In genomic region chr16:28192811-28193529, GRCh38 we compare ENCODE assay signal across 8 cellular contexts. TPM values are rescaled to one million over a fixed set of nuclear protein-coding genes. Genes with fewer than 3 reads are reported as not detected.
DNase-seq lines count a peak whose midpoint lies in the region; ATAC-seq and TF ChIP-seq lines count a peak whose summit lies in the region.

No MANE protein-coding gene starts in this region.

- peak; percentile 68 for ATAC-seq in GM19438 (IDR thresholded peaks at IDR 0.05; ENCODE audit: low read depth, unreplicated experiment)
- ATAC-seq in activated CD8-positive, alpha-beta T cell treated with anti-CD3 and anti-CD28 coated beads, Interleukin-2, amount 10 ng/mL, durations not matched to agents 7 days and 5 days = peak; percentile 90

- no peak overlapping the region for H2BK5ac ChIP-seq in mesenchymal stem cell (ENCODE audit: low read depth, low read length, poor library complexity, severe bottlenecking)

- H4K8ac ChIP-seq in mesenchymal stem cell (ENCODE audit: low read length) = peak overlapping the region; percentile 61

- H2AFZ ChIP-seq in mesenchymal stem cell (ENCODE audit: low read depth, low read length) = no peak overlapping the region

- H3K4me1 ChIP-seq in mesenchymal stem cell (ENCODE audit: control insufficient read depth, insufficient read depth, low read depth, low read length) (peaks cover 18% of the 10 kb centered on the region), stomach (peaks cover 5 to 88% (median 31%) of the 10 kb centered on the region in 4 donors)

- H3K27ac Mint-ChIP-seq in activated CD8-positive, alpha-beta T cell treated with anti-CD3 and anti-CD28 coated beads, Interleukin-2, amount 10 ng/mL, durations not matched to agents 7 days and 5 days = peak overlapping the region; percentile 93

- H3K27me3 ChIP-seq in HL-60 (ENCODE audit: insufficient read depth, poor library complexity, severe bottlenecking) (no peaks in the 10 kb centered on the region), mesenchymal stem cell (ENCODE audit: control insufficient read depth in 1 of 2, insufficient read depth in 1 of 2, low read length in 2 of 2) (no peaks in the 10 kb centered on the region), stomach (no peaks in the 10 kb centered on the region)

- 94% methylated on average over 8 of the region's 10 CpGs for WGBS in mesenchymal stem cell
- 77 to 81% (median 80%) methylated on average over 10 of the region's 10 CpGs for WGBS in stomach, 5 donors

- POLR2A ChIA-PET in activated CD8-positive, alpha-beta T cell treated with anti-CD3 and anti-CD28 coated beads, Interleukin-2, amount 10 ng/mL, durations not matched to agents 7 days and 5 days (lab: Charles Lee) = interaction anchor here (0.9 to 9.6 kb wide), 7 partner anchors 9 to 56 kb away, joined by 3 to 135 read pairs (median 4); partner anchors contain the start of gene XPO6

- no peak overlapping the region for H3K14ac ChIP-seq in mesenchymal stem cell (ENCODE audit: low read length in 2 of 2)

- peak; percentile 48 to 50 for DNase-seq in HL-60 (ENCODE audit: low read depth in 1 of 2, low spot score in 1 of 2)
- DNase-seq in activated CD8-positive, alpha-beta T cell treated with anti-CD3 and anti-CD28 coated beads, Interleukin-2, amount 10 ng/mL, durations not matched to agents 7 days and 5 days = peak; percentile 90
- DNase-seq in mesenchymal stem cell = no peak
- DNase-seq in stomach = peak; percentile 42
- no peak for DNase-seq in cortex of kidney (lab: John Stamatoyannopoulos, UW)
- DNase-seq in NCI-H187 (lab: John Stamatoyannopoulos, UW) = no peak
- DNase-seq in COLO829 (ENCODE audit: low spot score) = no peak

- H2AK5ac ChIP-seq in mesenchymal stem cell (ENCODE audit: low read length, severe bottlenecking) = peak overlapping the region; percentile 89

- peaks cover 12 to 14% of the 10 kb centered on the region in 2 experiments for H3K36me3 ChIP-seq in mesenchymal stem cell (ENCODE audit: control insufficient read depth in 1 of 2, insufficient read depth in 2 of 2, low read depth in 1 of 2, low read length in 2 of 2)
- H3K36me3 ChIP-seq in stomach = peaks cover 0 to 23% (median 13%) of the 10 kb centered on the region in 4 donors

- H3K36me3 Mint-ChIP-seq in activated CD8-positive, alpha-beta T cell treated with anti-CD3 and anti-CD28 coated beads, Interleukin-2, amount 10 ng/mL, durations not matched to agents 7 days and 5 days (ENCODE audit: low read depth) = peaks cover 62% of the 10 kb centered on the region

- no peak overlapping the region for H3K4ac ChIP-seq in mesenchymal stem cell (ENCODE audit: low read depth in 1 of 2, low read length in 2 of 2)

- H2BK15ac ChIP-seq in mesenchymal stem cell (ENCODE audit: low read depth, poor library complexity, severe bottlenecking) = no peak overlapping the region

- TF ChIP-seq EP300 in stomach (IDR thresholded peaks at IDR 0.05) = no peak

- H3K9me3 ChIP-seq in mesenchymal stem cell (ENCODE audit: control insufficient read depth, low read length) = no peaks in the 10 kb centered on the region
- no peaks in the 10 kb centered on the region for H3K9me3 ChIP-seq in stomach

- peak overlapping the region; percentile 61 for H3K9ac ChIP-seq in mesenchymal stem cell (ENCODE audit: low read length)

- no peak overlapping the region for H2BK120ac ChIP-seq in mesenchymal stem cell (ENCODE audit: low read depth, low read length)

- CTCF ChIA-PET in activated CD8-positive, alpha-beta T cell treated with anti-CD3 and anti-CD28 coated beads, Interleukin-2, amount 10 ng/mL, durations not matched to agents 7 days and 5 days (lab: Charles Lee) = interaction anchor here (0.9 to 4.9 kb wide), 9 partner anchors 10 to 56 kb away, joined by 3 to 69 read pairs (median 7); partner anchors contain the start of gene XPO6

- TF ChIP-seq CTCF in HL-60 (IDR thresholded peaks at IDR 0.05; ENCODE audit: insufficient read depth, low read length) (no peak), stomach (IDR thresholded peaks at IDR 0.05) (no peak)

- no peak overlapping the region for H3K4me2 ChIP-seq in mesenchymal stem cell (ENCODE audit: low read length, poor library complexity, severe bottlenecking)

- H3K4me3 Mint-ChIP-seq in activated CD8-positive, alpha-beta T cell treated with anti-CD3 and anti-CD28 coated beads, Interleukin-2, amount 10 ng/mL, durations not matched to agents 7 days and 5 days = peak overlapping the region; percentile 78

- no peak overlapping the region for H4K91ac ChIP-seq in mesenchymal stem cell (ENCODE audit: low read length)

- H3K18ac ChIP-seq in mesenchymal stem cell (ENCODE audit: low read depth in 1 of 2, low read length in 2 of 2) = peak overlapping the region in 1 of 2 experiments; percentile 39

- intact Hi-C loops in stomach (cut with DNase I; ENCODE audit: low total_unique reads) = no loop called here

- no peaks in the 10 kb centered on the region for H3K9me3 Mint-ChIP-seq in activated CD8-positive, alpha-beta T cell treated with anti-CD3 and anti-CD28 coated beads, Interleukin-2, amount 10 ng/mL, durations not matched to agents 7 days and 5 days (ENCODE audit: insufficient read depth)

- H3K4me1 Mint-ChIP-seq in activated CD8-positive, alpha-beta T cell treated with anti-CD3 and anti-CD28 coated beads, Interleukin-2, amount 10 ng/mL, durations not matched to agents 7 days and 5 days (ENCODE audit: low read depth) = peaks cover 87% of the 10 kb centered on the region

- no peak overlapping the region for H3K23ac ChIP-seq in mesenchymal stem cell (ENCODE audit: low read length in 2 of 2)

- H3K27ac ChIP-seq in HL-60 (replicated peaks) = 0 out of 2 replicates have a peak overlapping the region, but pooled peaks have one; percentile 13
- H3K27ac ChIP-seq in mesenchymal stem cell (ENCODE audit: low read length, poor library complexity, severe bottlenecking) = peak overlapping the region; percentile 92
- H3K27ac ChIP-seq in stomach = peak overlapping the region; percentile 0 to 71 (median 59)

- no peaks in the 10 kb centered on the region for H3K27me3 Mint-ChIP-seq in activated CD8-positive, alpha-beta T cell treated with anti-CD3 and anti-CD28 coated beads, Interleukin-2, amount 10 ng/mL, durations not matched to agents 7 days and 5 days (ENCODE audit: low read depth)

- TF ChIP-seq POLR2A in stomach (IDR thresholded peaks at IDR 0.05) = no peak

- H2BK12ac ChIP-seq in mesenchymal stem cell (ENCODE audit: low read length in 2 of 2) = peak overlapping the region in 1 of 2 experiments; percentile 46

- no peak overlapping the region for H3K4me3 ChIP-seq in HL-60 (replicated peaks; ENCODE audit: insufficient read depth, low read length)
- peak overlapping the region in 1 of 2 experiments; percentile 52 for H3K4me3 ChIP-seq in mesenchymal stem cell (ENCODE audit: insufficient read depth in 1 of 2, low read depth in 1 of 2, low read length in 2 of 2)
- no peak overlapping the region for H3K4me3 ChIP-seq in stomach

- peaks cover 4% of the 10 kb centered on the region for H3K79me1 ChIP-seq in mesenchymal stem cell (replicated peaks; ENCODE audit: low read length, poor library complexity, severe bottlenecking)

RNA-seq across cellular contexts. Expression of gene XPO6, which starts 18.8 kb away (rescaled TPM):
- total RNA-seq in activated CD8-positive, alpha-beta T cell treated with anti-CD3 and anti-CD28 coated beads, Interleukin-2, amount 10 ng/mL, durations not matched to agents 7 days and 5 days = 100 to 1,000 TPM; 206 to 209 TPM
- polyA plus RNA-seq in mesenchymal stem cell (2013, experiment 1 of 2) = 52.4 TPM
- polyA plus RNA-seq in mesenchymal stem cell (2013, experiment 2 of 2) = 54.0 TPM
- total RNA-seq in stomach = 100 to 1,000 TPM in 4 of 5 donors, 10 to 100 TPM in 1; 46.7 to 241 (median 112) TPM
- 10 to 100 TPM; 37.2 to 61.3 (median 39.0) TPM for polyA plus RNA-seq in stomach

Comparison
In these comparisons a context has a peak if more than half of its experiments do, and no peak if none do; other contexts are left out.
1. DNase-seq: peak in HL-60 (2 of 2), activated CD8-positive, alpha-beta T cell treated with anti-CD3 and anti-CD28 coated beads, Interleukin-2, amount 10 ng/mL, durations not matched to agents 7 days and 5 days (single experiment) and stomach (single experiment); none in mesenchymal stem cell (single experiment), cortex of kidney (single experiment), NCI-H187 (0 of 2) and COLO829 (single experiment).
2. H3K27ac ChIP-seq: peak in every context shown above with its lines; median percentile 92 in mesenchymal stem cell; 59 in stomach; 13 in HL-60.